ENCODE assay signal across 8 cellular contexts in the genomic region with DNA sequence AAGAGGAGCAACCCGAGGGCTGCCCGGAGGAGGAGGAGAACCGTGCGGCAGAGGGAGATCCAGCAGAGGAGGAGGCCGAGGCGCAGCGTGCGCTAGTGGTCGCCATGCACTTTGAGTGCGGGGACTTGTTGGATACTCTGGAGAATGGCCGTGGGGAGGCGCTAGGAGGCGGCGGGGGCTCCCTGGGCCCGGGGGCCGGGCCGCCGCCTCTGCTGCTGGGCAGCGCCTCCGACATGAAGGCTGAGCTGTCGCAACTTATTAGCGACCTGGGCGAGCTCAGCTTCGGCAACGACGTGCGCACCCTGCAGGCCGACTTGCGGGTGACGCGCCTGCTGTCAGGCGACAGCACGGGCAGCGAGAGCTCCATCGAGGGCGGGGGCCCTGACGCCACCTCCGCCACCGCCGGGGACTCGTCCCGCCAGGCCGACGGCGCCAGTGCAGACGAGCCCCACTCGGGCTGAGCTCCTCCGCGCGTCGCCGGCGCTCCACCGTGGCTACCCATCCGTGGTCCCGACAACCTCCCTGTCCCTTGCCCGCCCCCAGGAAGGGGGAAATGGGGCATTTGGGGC. TPM values are rescaled to one million over a fixed set of nuclear protein-coding genes. Genes with fewer than 3 reads are reported as not detected.
DNase-seq lines count a peak whose midpoint lies in the region; ATAC-seq lines count a peak whose summit lies in the region.

No MANE protein-coding gene starts in this region.

- peak overlapping the region; percentile 77 for H3K4me3 Mint-ChIP-seq in activated CD4-positive, alpha-beta T cell treated with anti-CD3 and anti-CD28 coated beads, Interleukin-2, amount 10 ng/mL, durations not matched to agents 7 days and 5 days
- H3K4me3 Mint-ChIP-seq in memory B cell: peak overlapping the region; percentile 97

- CTCF ChIA-PET in activated CD4-positive, alpha-beta T cell treated with anti-CD3 and anti-CD28 coated beads, Interleukin-2, amount 10 ng/mL, durations not matched to agents 7 days and 5 days (lab: Charles Lee): interaction anchor here (0.6 to 3.7 kb wide), 11 partner anchors 12 to 583 kb away, joined by 3 to 35 read pairs (median 4); a partner anchor contains a TSS

- POLR2A ChIA-PET in activated CD4-positive, alpha-beta T cell treated with anti-CD3 and anti-CD28 coated beads, Interleukin-2, amount 10 ng/mL, durations not matched to agents 7 days and 5 days (lab: Charles Lee): no interaction called here

- peak; percentile 31 for ATAC-seq in GM19438 (IDR thresholded peaks at IDR 0.05; ENCODE audit: low read depth, unreplicated experiment)
- ATAC-seq in memory B cell (ENCODE audit: low read depth): peak; percentile 51
- no peak for ATAC-seq in GM21390 (IDR thresholded peaks at IDR 0.05; ENCODE audit: unreplicated experiment)

- H3K9me3 Mint-ChIP-seq in activated CD4-positive, alpha-beta T cell treated with anti-CD3 and anti-CD28 coated beads, Interleukin-2, amount 10 ng/mL, durations not matched to agents 7 days and 5 days: no peaks in the 10 kb centered on the region
- H3K9me3 Mint-ChIP-seq in memory B cell: no peaks in the 10 kb centered on the region

- H3K27me3 Mint-ChIP-seq in activated CD4-positive, alpha-beta T cell treated with anti-CD3 and anti-CD28 coated beads, Interleukin-2, amount 10 ng/mL, durations not matched to agents 7 days and 5 days: peaks cover 69% of the 10 kb centered on the region
- no peaks in the 10 kb centered on the region for H3K27me3 Mint-ChIP-seq in memory B cell

- H3K36me3 Mint-ChIP-seq in activated CD4-positive, alpha-beta T cell treated with anti-CD3 and anti-CD28 coated beads, Interleukin-2, amount 10 ng/mL, durations not matched to agents 7 days and 5 days (ENCODE audit: low read depth): no peaks in the 10 kb centered on the region
- H3K36me3 Mint-ChIP-seq in memory B cell: peaks cover 4% of the 10 kb centered on the region

- H3K4me1 Mint-ChIP-seq in activated CD4-positive, alpha-beta T cell treated with anti-CD3 and anti-CD28 coated beads, Interleukin-2, amount 10 ng/mL, durations not matched to agents 7 days and 5 days: peaks cover 47% of the 10 kb centered on the region
- peaks cover 50% of the 10 kb centered on the region for H3K4me1 Mint-ChIP-seq in memory B cell

- DNase-seq in AML-193 (lab: John Stamatoyannopoulos, UW) (peak; percentile 92 to 94), MV-4-11 (lab: John Stamatoyannopoulos, UW) (peak; percentile 34), ecto neural progenitor cell (ENCODE audit: low spot score) (peak; percentile 90), memory B cell (ENCODE audit: low spot score in 2 of 2) (peak in 1 of 2 donors; percentile 76)
- peak; percentile 65 for DNase-seq in activated CD4-positive, alpha-beta T cell treated with anti-CD3 and anti-CD28 coated beads, Interleukin-2, amount 10 ng/mL, durations not matched to agents 7 days and 5 days
- peak; percentile 56 for DNase-seq in stimulated activated CD8-positive, alpha-beta memory T cell treated with anti-CD3 and anti-CD28 coated beads, Interleukin-15, amount 100 ng/mL, for 24 hours (ENCODE audit: low read depth)

- H3K27ac Mint-ChIP-seq in activated CD4-positive, alpha-beta T cell treated with anti-CD3 and anti-CD28 coated beads, Interleukin-2, amount 10 ng/mL, durations not matched to agents 7 days and 5 days: no peak overlapping the region
- peak overlapping the region; percentile 95 for H3K27ac Mint-ChIP-seq in memory B cell

RNA-seq across cellular contexts. Expression of a gene that starts 2.0 kb away (rescaled TPM):
- total RNA-seq in activated CD4-positive, alpha-beta T cell treated with anti-CD3 and anti-CD28 coated beads, Interleukin-2, amount 10 ng/mL, durations not matched to agents 7 days and 5 days: under 1 TPM; 0.54 to 0.69 TPM

RNA-seq across cellular contexts. Expression of a gene that starts 15.7 kb away (rescaled TPM):
- total RNA-seq in activated CD4-positive, alpha-beta T cell treated with anti-CD3 and anti-CD28 coated beads, Interleukin-2, amount 10 ng/mL, durations not matched to agents 7 days and 5 days: 10 to 100 TPM; 42.5 to 44.6 TPM

RNA-seq across cellular contexts. Expression of a gene that starts 54.5 kb away (rescaled TPM):
- total RNA-seq in activated CD4-positive, alpha-beta T cell treated with anti-CD3 and anti-CD28 coated beads, Interleukin-2, amount 10 ng/mL, durations not matched to agents 7 days and 5 days: 1 to 10 TPM; 1.9 to 2.7 TPM
